In genomic region chr9:34133436-34133949, GRCh38 we compare ENCODE assay signal across 1 cellular context.
TF ChIP-seq lines count a peak whose summit lies in the region.

No MANE protein-coding gene starts in this region.

TF ChIP-seq in H1, 55 proteins besides CTCF, POLR2A, EP300 and RAD21:
- TF ChIP-seq TAF1 (IDR thresholded peaks at IDR 0.05; ENCODE audit: low read depth, low read length) = no peak
- no peak for TF ChIP-seq MAFK (IDR thresholded peaks at IDR 0.05; ENCODE audit: low read depth, low read length)
- no peak for TF ChIP-seq KDM4A (IDR thresholded peaks at IDR 0.05; ENCODE audit: low read depth, low read length, severe bottlenecking)
- no peak for TF ChIP-seq RNF2 (IDR thresholded peaks at IDR 0.05; ENCODE audit: borderline replicate concordance, low read depth, low read length, missing control alignments, poor library complexity, severe bottlenecking)
- no peak for TF ChIP-seq FOSL1 (IDR thresholded peaks at IDR 0.05; ENCODE audit: insufficient read depth, low read depth, low read length)
- TF ChIP-seq POU5F1 (IDR thresholded peaks at IDR 0.05; ENCODE audit: low read depth, low read length) = no peak
- TF ChIP-seq TAF7 (optimal IDR thresholded peaks at IDR 0.05; ENCODE audit: borderline replicate concordance, low read depth, low read length) = no peak
- no peak for TF ChIP-seq SIX5 (IDR thresholded peaks at IDR 0.05; ENCODE audit: low read depth, low read length)
- no peak for TF ChIP-seq PHF8 (conservative IDR thresholded peaks at IDR 0.05; ENCODE audit: low read depth, low read length)
- TF ChIP-seq TCF12 (IDR thresholded peaks at IDR 0.05; ENCODE audit: low read depth, low read length) = no peak
- no peak for TF ChIP-seq CTBP2 (IDR thresholded peaks at IDR 0.05; ENCODE audit: borderline replicate concordance, insufficient read depth, insufficient read length, low read length)
- TF ChIP-seq SP4 (IDR thresholded peaks at IDR 0.05; ENCODE audit: low read length) = no peak
- TF ChIP-seq BACH1 (IDR thresholded peaks at IDR 0.05; ENCODE audit: low read length) = no peak
- no peak for TF ChIP-seq USF2 (IDR thresholded peaks at IDR 0.05; ENCODE audit: low read length)
- TF ChIP-seq NRF1 (IDR thresholded peaks at IDR 0.05; ENCODE audit: low read depth, low read length) = no peak
